Comparison of ENCODE assay signal across 26 cellular contexts in genomic region chr17:82365586-82366295, GRCh38. TPM values are rescaled to one million over a fixed set of nuclear protein-coding genes. Genes with fewer than 3 reads are reported as not detected.
DNase-seq lines count a peak whose midpoint lies in the region; ATAC-seq and TF ChIP-seq lines count a peak whose summit lies in the region.
"Had no signal": no experiment of that assay in that cellular context is flagged by ENCODE, and none has a peak within 500 bp of the region (broad histone marks: within the 10 kb centered on the region; RNA-seq: fewer than 3 reads in every experiment).

No MANE protein-coding gene starts in this region.

- H2BK20ac ChIP-seq in H9 (ENCODE audit: low read depth, low read length, poor library complexity, severe bottlenecking): no peak overlapping the region

- H3K4me3 ChIP-seq in mucosa of descending colon: no peak overlapping the region
- H3K4me3 ChIP-seq: breast epithelium, testis had no signal

- H3K27ac ChIP-seq in H9 (ENCODE audit: insufficient read length, low read depth, low read length): no peak overlapping the region
- H3K27ac ChIP-seq: breast epithelium, testis had no signal

- H3K4me3 Mint-ChIP-seq in H9: no peak overlapping the region
- H3K4me3 Mint-ChIP-seq: activated CD8-positive, alpha-beta T cell treated with anti-CD3 and anti-CD28 coated beads, Interleukin-2, amount 10 ng/mL, durations not matched to agents 7 days and 5 days; CD14-positive monocyte; HFFc6; immature natural killer cell; memory B cell; T-helper 17 cell had no signal

- peaks cover 5 to 8% of the 10 kb centered on the region in 2 experiments; a peak in 4 of 5 replicates for H3K9me3 Mint-ChIP-seq in H9
- H3K9me3 Mint-ChIP-seq: activated naive CD4-positive, alpha-beta T cell treated with anti-CD3 and anti-CD28 coated beads, Interleukin-2, amount 50 U/mL, for 72 hours; HFFc6; immature natural killer cell; memory B cell had no signal

- H3K27me3 ChIP-seq in H9 (ENCODE audit: insufficient read depth, low read length): peaks cover 2% of the 10 kb centered on the region; the same call in 1 of the 2 replicates
- H3K27me3 ChIP-seq: testis had no signal

- H3K9me3 ChIP-seq in H9 (ENCODE audit: control insufficient read depth, low read depth, low read length) (no peaks in the 10 kb centered on the region), mucosa of descending colon (no peaks in the 10 kb centered on the region)
- H3K9me3 ChIP-seq: breast epithelium, testis had no signal

- H4K91ac ChIP-seq in H9 (ENCODE audit: insufficient read length, low read depth, low read length): no peak overlapping the region

- no peak overlapping the region for H3K56ac ChIP-seq in H9 (ENCODE audit: insufficient read length, low read depth, low read length)

- no peak overlapping the region for H3K18ac ChIP-seq in H9 (ENCODE audit: insufficient read length, low read depth, low read length)

- no peak overlapping the region for H3K14ac ChIP-seq in H9 (ENCODE audit: insufficient read depth, low read length)

- H3K79me1 ChIP-seq in H9 (ENCODE audit: insufficient read depth, low read depth, low read length, poor library complexity, severe bottlenecking): no peaks in the 10 kb centered on the region

- no peak overlapping the region for H2AFZ ChIP-seq in H9 (ENCODE audit: low read length)

- ATAC-seq in mucosa of descending colon: no peak
- ATAC-seq: activated CD8-positive, alpha-beta T cell treated with anti-CD3 and anti-CD28 coated beads, Interleukin-2, amount 10 ng/mL, durations not matched to agents 7 days and 5 days; activated naive CD4-positive, alpha-beta T cell treated with anti-CD3 and anti-CD28 coated beads, Interleukin-2, amount 50 U/mL, for 72 hours; PC-3; Right ventricle myocardium inferior; SK-N-SH treated with all-trans-retinoic acid at 6 μM for 48 hours; T-helper 17 cell had no signal

- no peak overlapping the region for H4K5ac ChIP-seq in H9 (ENCODE audit: insufficient read length, low read depth, low read length)

- no peak overlapping the region for H2AK5ac ChIP-seq in H9 (ENCODE audit: insufficient read length, low read length)

- H2BK120ac ChIP-seq in H9 (ENCODE audit: low read depth, low read length, poor library complexity, severe bottlenecking): no peak overlapping the region

- no peak overlapping the region for H3K4ac ChIP-seq in H9 (ENCODE audit: low read depth, low read length)

- no peak overlapping the region for H3K23ac ChIP-seq in H9 (ENCODE audit: insufficient read length, low read depth, low read length)

- H4K20me1 ChIP-seq in H9 (ENCODE audit: control insufficient read depth, insufficient read depth, insufficient read length): no peaks in the 10 kb centered on the region

- TF ChIP-seq CTCF in H9 (conservative IDR thresholded peaks at IDR 0.05): no peak
- TF ChIP-seq CTCF in mucosa of descending colon (IDR thresholded peaks at IDR 0.05): no peak

- H3K4me1 ChIP-seq in H9 (ENCODE audit: insufficient read depth, low read length): no peaks in the 10 kb centered on the region
- H3K4me1 ChIP-seq in mucosa of descending colon (ENCODE audit: low read depth): peaks cover 15% of the 10 kb centered on the region
- H3K4me1 ChIP-seq: testis had no signal

- no peak overlapping the region for H3K27ac Mint-ChIP-seq in H9
- H3K27ac Mint-ChIP-seq: activated CD8-positive, alpha-beta T cell treated with anti-CD3 and anti-CD28 coated beads, Interleukin-2, amount 10 ng/mL, durations not matched to agents 7 days and 5 days; activated naive CD4-positive, alpha-beta T cell treated with anti-CD3 and anti-CD28 coated beads, Interleukin-2, amount 50 U/mL, for 72 hours; CD14-positive monocyte; HFFc6; immature natural killer cell; memory B cell; T-helper 17 cell had no signal

- H3K36me3 Mint-ChIP-seq in H9 (ENCODE audit: insufficient read depth in 1 of 3, low read depth in 3 of 3): peaks cover 0 to 4% (median 3%) of the 10 kb centered on the region in 3 experiments; a peak in 2 of 7 replicates
- H3K36me3 Mint-ChIP-seq: activated naive CD4-positive, alpha-beta T cell treated with anti-CD3 and anti-CD28 coated beads, Interleukin-2, amount 50 U/mL, for 72 hours; CD14-positive monocyte; immature natural killer cell; memory B cell had no signal

- H2BK15ac ChIP-seq in H9 (ENCODE audit: low read depth, low read length): 0 out of 2 replicates have a peak overlapping the region, but pooled peaks have one; percentile 14

- no peak overlapping the region for H3T11ph ChIP-seq in H9 (ENCODE audit: low read length)

- H3K23me2 ChIP-seq in H9 (ENCODE audit: insufficient read length, low read depth, low read length, poor library complexity, severe bottlenecking): no peaks in the 10 kb centered on the region

- DNase-seq in H9 (no peak), NCI-H1694 (lab: John Stamatoyannopoulos, UW) (peak; percentile 57), mucosa of descending colon (peak in 2 of 3 donors; percentile 13 to 22), HuH-7.5 (ENCODE audit: low spot score) (no peak)
- no peak for DNase-seq in activated CD8-positive, alpha-beta memory T cell treated with anti-CD3 and anti-CD28 coated beads, Interleukin-2, amount 50 U/mL, for 48 hours
- DNase-seq: activated CD8-positive, alpha-beta T cell treated with anti-CD3 and anti-CD28 coated beads, Interleukin-2, amount 10 ng/mL, durations not matched to agents 7 days and 5 days; activated T-cell treated with anti-CD3 and anti-CD28 coated beads for 4 hours; Calu3; EL; HFFc6; hypothalamus; immature natural killer cell; Kasumi-1; NCI-H446 treated with DMSO at 0.1 percent for 48 hours; PC-3; stimulated activated naive CD4-positive, alpha-beta T cell treated with Interleukin-2 at 50 U/mL for 16 hours; T-helper 17 cell; testis had no signal

- no peak overlapping the region for H3K9ac ChIP-seq in H9 (ENCODE audit: extremely low read depth, insufficient read length, low read length)

- H2BK12ac ChIP-seq in H9 (ENCODE audit: insufficient read length, low read depth, low read length): no peak overlapping the region

- H3K79me2 ChIP-seq in H9 (ENCODE audit: insufficient read depth, low read length): no peaks in the 10 kb centered on the region

- intact Hi-C loops in mucosa of descending colon (cut with DNase I, micrococcal nuclease): no loop called here

- H3K4me1 Mint-ChIP-seq in H9: peaks cover 15 to 21% of the 10 kb centered on the region in 2 experiments
- H3K4me1 Mint-ChIP-seq: immature natural killer cell had no signal

- peaks cover 41% of the 10 kb centered on the region for H3K27me3 Mint-ChIP-seq in H9 (ENCODE audit: low read depth)

- H2BK5ac ChIP-seq in H9 (ENCODE audit: insufficient read length, low read length): no peak overlapping the region

- H3K4me2 ChIP-seq in H9 (ENCODE audit: insufficient read depth, insufficient read length, low read length): no peak overlapping the region

- no peaks in the 10 kb centered on the region for H3K36me3 ChIP-seq in mucosa of descending colon (ENCODE audit: low read depth)
- H3K36me3 ChIP-seq: breast epithelium had no signal

- no CpG with 5 or more reads among the region's 6 CpGs for WGBS in H9 (ENCODE audit: extremely low coverage, insufficient read length, low lambda C conversion rate)

- H4K8ac ChIP-seq in H9 (replicated peaks; ENCODE audit: insufficient read length, low read depth, low read length): no peak overlapping the region

RNA-seq across cellular contexts. Expression of gene UTS2R, which starts 5.8 kb away (rescaled TPM):
- 0.75 and 0.94 TPM in 2 replicates for total RNA-seq in H9 (2021)
- total RNA-seq in mucosa of descending colon: not detected
- total RNA-seq: activated CD8-positive, alpha-beta T cell treated with anti-CD3 and anti-CD28 coated beads, Interleukin-2, amount 10 ng/mL, durations not matched to agents 7 days and 5 days; Calu3; HFFc6; PC-3; posterior vena cava; T-helper 17 cell; urinary bladder had no signal

RNA-seq across cellular contexts. Expression of gene TEX19, which starts 6.7 kb away (rescaled TPM):
- 1.4 and 1.5 TPM in 2 replicates for total RNA-seq in H9 (2021)
- not detected for total RNA-seq in mucosa of descending colon
- total RNA-seq: activated CD8-positive, alpha-beta T cell treated with anti-CD3 and anti-CD28 coated beads, Interleukin-2, amount 10 ng/mL, durations not matched to agents 7 days and 5 days; breast epithelium; Calu3; posterior vena cava; Right ventricle myocardium inferior; T-helper 17 cell; urinary bladder had no signal

RNA-seq across cellular contexts. Expression of gene SECTM1, which starts 32.2 kb away (rescaled TPM):
- 0.28 and 0.70 TPM in 2 replicates for total RNA-seq in H9 (2021)
- total RNA-seq in mucosa of descending colon: 100 to 1,000 TPM; 127 to 268 (median 213) TPM

RNA-seq across cellular contexts. Expression of gene CD7, which starts 48.3 kb away (rescaled TPM):
- total RNA-seq in H9 (2021) (0.22 and 0.35 TPM in 2 replicates), mucosa of descending colon (10 to 100 TPM in 2 of 3 donors, 1 to 10 TPM in 1; 10.0 to 12.8 (median 12.3) TPM)
- total RNA-seq: Calu3 had no signal

RNA-seq across cellular contexts. Expression of gene HEXD, which starts 52.4 kb away (rescaled TPM):
- 23.2 and 24.1 TPM in 2 replicates for total RNA-seq in H9 (2021)
- 10 to 100 TPM; 25.3 to 54.6 (median 42.1) TPM for total RNA-seq in mucosa of descending colon

Comparison
In these comparisons a context has a peak if more than half of its experiments do, and no peak if none do; other contexts are left out.
1. DNase-seq: peak in NCI-H1694 (single experiment) and mucosa of descending colon (2 of 3); none in H9 (single experiment), activated CD8-positive, alpha-beta memory T cell treated with anti-CD3 and anti-CD28 coated beads, Interleukin-2, amount 50 U/mL, for 48 hours (single experiment) and HuH-7.5 (single experiment).
2. RNA of gene SECTM1, which starts 32.2 kb away (total RNA-seq): 127 to 268 TPM in mucosa of descending colon; 0.28 to 0.70 TPM in H9; every median in the first group is over 10 times any median in the second.